ENCODE assay signal across 10 cellular contexts in the genomic region with DNA sequence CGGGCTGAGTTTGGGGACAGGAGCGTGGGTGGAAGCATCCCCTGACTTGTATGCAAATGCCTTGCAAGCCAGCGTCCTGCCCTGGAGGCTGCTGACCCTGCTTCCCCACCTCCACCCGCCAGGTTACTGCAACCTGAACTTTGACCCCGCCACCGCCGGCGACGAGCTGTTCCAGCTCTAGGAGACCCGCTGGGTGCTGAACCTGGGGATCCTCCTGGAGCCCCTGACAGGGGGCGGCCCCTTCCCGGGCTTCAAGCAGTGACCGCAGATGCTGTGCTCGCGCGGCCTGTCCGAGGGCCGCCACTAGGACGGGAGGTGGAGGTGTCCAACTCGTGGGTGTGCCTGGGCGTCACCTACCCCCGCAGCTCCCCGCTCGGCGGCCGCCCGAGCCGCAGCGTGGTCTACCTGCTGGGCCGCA. TPM values are rescaled to one million over a fixed set of nuclear protein-coding genes. Genes with fewer than 3 reads are reported as not detected.
DNase-seq lines count a peak whose midpoint lies in the region; ATAC-seq, FAIRE-seq and TF ChIP-seq lines count a peak whose summit lies in the region.
"Had no signal": no experiment of that assay in that cellular context is flagged by ENCODE, and none has a peak within 500 bp of the region (broad histone marks: within the 10 kb centered on the region; RNA-seq: fewer than 3 reads in every experiment).

No MANE protein-coding gene starts in this region.

- H3K4me1 Mint-ChIP-seq in activated CD4-positive, alpha-beta memory T cell treated with anti-CD3 and anti-CD28 coated beads, Interleukin-2, amount 10 ng/mL, durations not matched to agents 7 days and 5 days, result peaks cover 29% of the 10 kb centered on the region
- H3K4me1 Mint-ChIP-seq in immature natural killer cell, result peaks cover 13 to 14% of the 10 kb centered on the region in 2 donors
- H3K4me1 Mint-ChIP-seq in stimulated activated effector memory CD8-positive, alpha-beta T cell treated with anti-CD3 and anti-CD28 coated beads, Interleukin-12 subunit alpha, Interleukin-12 subunit beta, amount 100 ng/mL, for 72 hours, result peaks cover 16% of the 10 kb centered on the region

- FAIRE-seq in urothelium cell line (lab: Jason Lieb, UNC), result no peak
- FAIRE-seq: colon had no signal

- H4K20me1 ChIP-seq in PC-3 (ENCODE audit: low read length), result no peaks in the 10 kb centered on the region

- intact Hi-C loops in PC-3 (cut with micrococcal nuclease), result no loop called here

- H3K27me3 Mint-ChIP-seq in activated CD4-positive, alpha-beta memory T cell treated with anti-CD3 and anti-CD28 coated beads, Interleukin-2, amount 10 ng/mL, durations not matched to agents 7 days and 5 days, result no peaks in the 10 kb centered on the region
- H3K27me3 Mint-ChIP-seq in immature natural killer cell (ENCODE audit: low read depth in 3 of 3), result peaks cover 0 to 6% (median 0%) of the 10 kb centered on the region in 3 donors

- H3K79me2 ChIP-seq in PC-3 (ENCODE audit: low read length), result no peaks in the 10 kb centered on the region

- no peaks in the 10 kb centered on the region for H3K9me3 ChIP-seq in PC-3 (ENCODE audit: low read length)

- H3K4me1 ChIP-seq in PC-3 (ENCODE audit: insufficient read depth, low read length), result peaks cover 26% of the 10 kb centered on the region

- H3K9me3 Mint-ChIP-seq in activated CD4-positive, alpha-beta memory T cell treated with anti-CD3 and anti-CD28 coated beads, Interleukin-2, amount 10 ng/mL, durations not matched to agents 7 days and 5 days, result no peaks in the 10 kb centered on the region
- no peaks in the 10 kb centered on the region for H3K9me3 Mint-ChIP-seq in immature natural killer cell
- H3K9me3 Mint-ChIP-seq in stimulated activated effector memory CD8-positive, alpha-beta T cell treated with anti-CD3 and anti-CD28 coated beads, Interleukin-12 subunit alpha, Interleukin-12 subunit beta, amount 100 ng/mL, for 72 hours, result no peaks in the 10 kb centered on the region

- BruUV-seq in PC-3 (replicated peaks; lab: Mats Ljungman, UMichigan), result no TSS peak

- TF ChIP-seq CTCF in PC-3 (conservative IDR thresholded peaks at IDR 0.05; ENCODE audit: low read depth, low read length), result no peak

- H3K27ac Mint-ChIP-seq in activated CD4-positive, alpha-beta memory T cell treated with anti-CD3 and anti-CD28 coated beads, Interleukin-2, amount 10 ng/mL, durations not matched to agents 7 days and 5 days, result no peak overlapping the region
- H3K27ac Mint-ChIP-seq in immature natural killer cell, result peak overlapping the region in 2 of 6 donors; percentile 48 to 79
- peak overlapping the region; percentile 80 for H3K27ac Mint-ChIP-seq in stimulated activated effector memory CD8-positive, alpha-beta T cell treated with anti-CD3 and anti-CD28 coated beads, Interleukin-12 subunit alpha, Interleukin-12 subunit beta, amount 100 ng/mL, for 72 hours

- no peak overlapping the region for H3K27ac ChIP-seq in PC-3 (ENCODE audit: low read length)

- POLR2A ChIA-PET in activated CD4-positive, alpha-beta memory T cell treated with anti-CD3 and anti-CD28 coated beads, Interleukin-2, amount 10 ng/mL, durations not matched to agents 7 days and 5 days (lab: Charles Lee), result interaction anchor here (0.8 to 2.9 kb wide), 3 partner anchors 9 to 41 kb away, joined by 3 to 16 read pairs (median 8); a partner anchor contains a TSS
- POLR2A ChIA-PET in PC-3 (lab: Charles Lee; ENCODE audit: unreplicated experiment), result no interaction called here

- CTCF ChIA-PET in activated CD4-positive, alpha-beta memory T cell treated with anti-CD3 and anti-CD28 coated beads, Interleukin-2, amount 10 ng/mL, durations not matched to agents 7 days and 5 days (lab: Charles Lee), result interaction anchor here (1.9 kb wide), 1 partner anchor 11 kb away, joined by 5 read pairs; a partner anchor contains a TSS
- CTCF ChIA-PET in PC-3 (lab: Charles Lee), result no interaction called here

- no peaks in the 10 kb centered on the region for H3K27me3 ChIP-seq in PC-3 (ENCODE audit: low read length)

- no peaks in the 10 kb centered on the region for H3K36me3 ChIP-seq in PC-3 (ENCODE audit: low read depth, low read length)

- H3K4me3 Mint-ChIP-seq in activated CD4-positive, alpha-beta memory T cell treated with anti-CD3 and anti-CD28 coated beads, Interleukin-2, amount 10 ng/mL, durations not matched to agents 7 days and 5 days, result peak overlapping the region; percentile 50
- peak overlapping the region; percentile 74 to 84 (median 80) for H3K4me3 Mint-ChIP-seq in immature natural killer cell
- peak overlapping the region; percentile 72 for H3K4me3 Mint-ChIP-seq in stimulated activated effector memory CD8-positive, alpha-beta T cell treated with anti-CD3 and anti-CD28 coated beads, Interleukin-12 subunit alpha, Interleukin-12 subunit beta, amount 100 ng/mL, for 72 hours

- peaks cover 5% of the 10 kb centered on the region for H3F3A ChIP-seq in PC-3 (ENCODE audit: low read length, unreplicated experiment)

- no peak overlapping the region for H3K4me2 ChIP-seq in PC-3 (ENCODE audit: low read length)

- H3K36me3 Mint-ChIP-seq in activated CD4-positive, alpha-beta memory T cell treated with anti-CD3 and anti-CD28 coated beads, Interleukin-2, amount 10 ng/mL, durations not matched to agents 7 days and 5 days (ENCODE audit: low read depth), result no peaks in the 10 kb centered on the region
- no peaks in the 10 kb centered on the region for H3K36me3 Mint-ChIP-seq in immature natural killer cell
- H3K36me3 Mint-ChIP-seq in stimulated activated effector memory CD8-positive, alpha-beta T cell treated with anti-CD3 and anti-CD28 coated beads, Interleukin-12 subunit alpha, Interleukin-12 subunit beta, amount 100 ng/mL, for 72 hours, result no peaks in the 10 kb centered on the region

- H2AFZ ChIP-seq in PC-3 (ENCODE audit: low read length), result no peak overlapping the region

- ATAC-seq in GM19452 (IDR thresholded peaks at IDR 0.05; ENCODE audit: unreplicated experiment) (peak; percentile 13), PC-3 (no peak), GM21576 (IDR thresholded peaks at IDR 0.05; ENCODE audit: unreplicated experiment) (no peak)
- no peak for ATAC-seq in stimulated activated effector memory CD8-positive, alpha-beta T cell treated with anti-CD3 and anti-CD28 coated beads, Interleukin-12 subunit alpha, Interleukin-12 subunit beta, amount 100 ng/mL, for 72 hours

- H3K4me3 ChIP-seq in PC-3 (ENCODE audit: low read length), result no peak overlapping the region

- no peak for DNase-seq in activated CD4-positive, alpha-beta memory T cell treated with anti-CD3 and anti-CD28 coated beads, Interleukin-2, amount 10 ng/mL, durations not matched to agents 7 days and 5 days
- DNase-seq in immature natural killer cell (no peak), PC-3 (no peak), urothelium cell line (ENCODE audit: low spot score) (no peak)
- DNase-seq in stimulated activated effector memory CD8-positive, alpha-beta T cell treated with anti-CD3 and anti-CD28 coated beads, Interleukin-12 subunit alpha, Interleukin-12 subunit beta, amount 100 ng/mL, for 72 hours (ENCODE audit: low spot score in 2 of 2), result no peak
- DNase-seq in activated CD4-positive, alpha-beta T cell treated with anti-CD3 and anti-CD28 coated beads, Interleukin-2, amount 50 U/mL, for 4 hours, result no peak
- DNase-seq: NCI-H1105 treated with DMSO at 0.1 percent for 48 hours had no signal

- H3K9me2 ChIP-seq in PC-3 (replicated peaks; ENCODE audit: low read length), result no peaks in the 10 kb centered on the region

- H3K9ac ChIP-seq in PC-3 (ENCODE audit: low read length), result no peak overlapping the region

RNA-seq across cellular contexts. Expression of a gene that starts 10.7 kb away (rescaled TPM):
- total RNA-seq in activated CD4-positive, alpha-beta memory T cell treated with anti-CD3 and anti-CD28 coated beads, Interleukin-2, amount 10 ng/mL, durations not matched to agents 7 days and 5 days, result 10 to 100 TPM; 10.4 TPM
- 1 to 10 TPM; 1.5 to 2.1 (median 1.5) TPM for polyA plus RNA-seq in immature natural killer cell
- total RNA-seq in PC-3 (2014; rRNA removed), result 1.2 and 1.6 TPM in 2 replicates

RNA-seq across cellular contexts. Expression of a gene that starts 30.1 kb away (rescaled TPM):
- total RNA-seq in activated CD4-positive, alpha-beta memory T cell treated with anti-CD3 and anti-CD28 coated beads, Interleukin-2, amount 10 ng/mL, durations not matched to agents 7 days and 5 days, result 10 to 100 TPM; 24.2 to 24.9 TPM
- 1 to 10 TPM; 2.3 to 6.0 (median 4.4) TPM for polyA plus RNA-seq in immature natural killer cell
- total RNA-seq in PC-3 (2014; rRNA removed), result 23.8 and 28.0 TPM in 2 replicates

RNA-seq across cellular contexts. Expression of a gene that starts 30.3 kb away (rescaled TPM):
- 100 to 1,000 TPM; 242 TPM for total RNA-seq in activated CD4-positive, alpha-beta memory T cell treated with anti-CD3 and anti-CD28 coated beads, Interleukin-2, amount 10 ng/mL, durations not matched to agents 7 days and 5 days
- 100 to 1,000 TPM; 257 to 366 (median 261) TPM for polyA plus RNA-seq in immature natural killer cell
- 361 and 374 TPM in 2 replicates for total RNA-seq in PC-3 (2014; rRNA removed)

RNA-seq across cellular contexts. Expression of a gene that starts 32.7 kb away (rescaled TPM):
- total RNA-seq in activated CD4-positive, alpha-beta memory T cell treated with anti-CD3 and anti-CD28 coated beads, Interleukin-2, amount 10 ng/mL, durations not matched to agents 7 days and 5 days, result 10 to 100 TPM; 17.1 to 17.9 TPM
- 1 to 10 TPM in 2 of 3 donors, under 1 TPM in 1; 0.57 to 7.5 (median 3.5) TPM for polyA plus RNA-seq in immature natural killer cell
- total RNA-seq in PC-3 (2014; rRNA removed), result 17.0 and 17.3 TPM in 2 replicates

RNA-seq across cellular contexts. Expression of a gene that starts 54.5 kb away (rescaled TPM):
- 10 to 100 TPM; 68.2 to 69.4 TPM for total RNA-seq in activated CD4-positive, alpha-beta memory T cell treated with anti-CD3 and anti-CD28 coated beads, Interleukin-2, amount 10 ng/mL, durations not matched to agents 7 days and 5 days
- 100 to 1,000 TPM in 1 of 3 donors, 10 to 100 TPM in 2; 80.3 to 111 (median 88.8) TPM for polyA plus RNA-seq in immature natural killer cell
- total RNA-seq in PC-3 (2014; rRNA removed), result 116 and 131 TPM in 2 replicates
